In the genomic region with DNA sequence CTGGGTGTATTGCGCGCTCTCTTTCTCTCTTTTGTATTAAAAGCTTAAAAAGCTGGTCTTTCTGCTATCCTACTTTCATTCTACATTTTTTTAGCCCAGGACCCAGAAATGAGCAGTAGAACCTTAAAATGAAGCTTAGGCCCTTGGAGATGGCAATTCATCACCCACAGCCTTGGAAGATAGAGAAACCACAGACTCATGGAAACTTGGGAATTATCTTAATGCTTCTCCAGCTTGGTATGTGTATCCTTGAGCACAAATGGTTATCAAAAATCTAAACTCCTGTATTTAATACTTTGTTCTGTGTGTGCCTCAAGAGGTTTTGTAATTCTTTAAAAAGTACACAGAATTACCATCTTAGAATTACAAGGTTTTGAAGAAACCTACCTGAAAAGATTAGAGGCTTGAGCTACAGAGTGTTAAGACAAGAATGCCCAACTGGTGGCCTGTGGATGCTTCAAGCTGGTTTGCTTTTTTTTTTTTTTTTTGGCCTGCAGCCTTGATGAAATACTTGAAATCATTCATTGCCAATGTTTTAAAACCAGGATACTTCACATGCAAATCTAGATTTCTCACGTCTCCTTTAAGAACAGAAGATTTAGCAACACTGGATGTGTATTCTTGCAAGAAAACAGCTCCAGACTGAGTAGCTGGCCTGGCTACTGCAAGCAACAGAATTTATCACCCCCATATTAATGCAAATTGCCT, we compare ENCODE assay signal across 14 cellular contexts.
A peak's percentile ranks its signal among the peaks of the same experiment; 100 is the strongest.
DNase-seq lines count a peak whose midpoint lies in the region; ATAC-seq and TF ChIP-seq lines count a peak whose summit lies in the region.
"Had no signal": no experiment of that assay in that cellular context is flagged by ENCODE, and none has a peak within 500 bp of the region (broad histone marks: within the 10 kb centered on the region; RNA-seq: fewer than 3 reads in every experiment).

No MANE protein-coding gene starts in this region.

- no peak for TF ChIP-seq POLR2A in esophagus muscularis mucosa (IDR thresholded peaks at IDR 0.05; ENCODE audit: low read depth)

- peak overlapping the region; percentile 40 to 74 (median 68) for H3K27ac ChIP-seq in esophagus muscularis mucosa (replicated peaks in 1 of 4)
- no peak overlapping the region for H3K27ac ChIP-seq in right atrium auricular region
- H3K27ac ChIP-seq: upper lobe of right lung had no signal

- H3K9me3 ChIP-seq in esophagus muscularis mucosa (no peaks in the 10 kb centered on the region), right atrium auricular region (no peaks in the 10 kb centered on the region)
- H3K9me3 ChIP-seq: Peyer's patch, upper lobe of right lung had no signal

- H3K4me1 ChIP-seq in esophagus muscularis mucosa, result peaks cover 33 to 100% (median 96%) of the 10 kb centered on the region in 4 donors
- peaks cover 0 to 33% of the 10 kb centered on the region in 2 donors for H3K4me1 ChIP-seq in right atrium auricular region

- POLR2A ChIA-PET in activated CD4-positive, alpha-beta memory T cell treated with anti-CD3 and anti-CD28 coated beads for 36 hours (lab: Charles Lee), result interaction anchor here (1.2 kb wide), 1 partner anchor 83 kb away, joined by 3 read pairs; no protein-coding TSS in a partner anchor
- POLR2A ChIA-PET in activated CD4-positive, alpha-beta memory T cell treated with anti-CD3 and anti-CD28 coated beads, Interleukin-2, amount 10 ng/mL, durations not matched to agents 7 days and 5 days (lab: Charles Lee), result interaction anchor here (1.3 to 15.6 kb wide), 2 partner anchors 22 to 1424 kb away, joined by 3 to 353 read pairs; a partner anchor contains a TSS

- no peaks in the 10 kb centered on the region for H3K36me3 ChIP-seq in esophagus muscularis mucosa
- no peaks in the 10 kb centered on the region for H3K36me3 ChIP-seq in right atrium auricular region
- H3K36me3 ChIP-seq: Peyer's patch, upper lobe of right lung had no signal

- no peaks in the 10 kb centered on the region for H3K36me3 Mint-ChIP-seq in activated CD4-positive, alpha-beta memory T cell treated with anti-CD3 and anti-CD28 coated beads for 36 hours
- peaks cover 43% of the 10 kb centered on the region for H3K36me3 Mint-ChIP-seq in activated CD4-positive, alpha-beta memory T cell treated with anti-CD3 and anti-CD28 coated beads, Interleukin-2, amount 10 ng/mL, durations not matched to agents 7 days and 5 days (ENCODE audit: low read depth)
- peaks cover 12% of the 10 kb centered on the region for H3K36me3 Mint-ChIP-seq in stimulated activated memory B cell treated with anti-CD40 and anti-IgM and Interleukin-4, amounts not matched to agents 10 μg/mL and 1 μg/mL and 100 μg/mL, for 72 hours

- 75% methylated on average over 3 of the region's 3 CpGs for WGBS in esophagus muscularis mucosa

- TF ChIP-seq EP300 in esophagus muscularis mucosa (IDR thresholded peaks at IDR 0.05), result no peak

- no peak overlapping the region for H3K4me3 ChIP-seq in esophagus muscularis mucosa
- no peak overlapping the region for H3K4me3 ChIP-seq in right atrium auricular region
- H3K4me3 ChIP-seq: Peyer's patch, upper lobe of right lung had no signal

- intact Hi-C loops in activated CD4-positive, alpha-beta memory T cell treated with anti-CD3 and anti-CD28 coated beads for 36 hours (cut with micrococcal nuclease), result loop anchor here (2.0 to 10.0 kb wide), 2 partner anchors 51 to 151 kb away; no protein-coding TSS in a partner anchor
- intact Hi-C loops in esophagus muscularis mucosa (cut with DNase I), result loop anchor here (5.0 kb wide), 1 partner anchor 102 kb away; no protein-coding TSS in a partner anchor

- H3K27ac Mint-ChIP-seq in activated CD4-positive, alpha-beta memory T cell treated with anti-CD3 and anti-CD28 coated beads for 36 hours, result peak overlapping the region; percentile 23
- H3K27ac Mint-ChIP-seq in activated CD4-positive, alpha-beta memory T cell treated with anti-CD3 and anti-CD28 coated beads, Interleukin-2, amount 10 ng/mL, durations not matched to agents 7 days and 5 days, result no peak overlapping the region
- peak overlapping the region; percentile 97 for H3K27ac Mint-ChIP-seq in stimulated activated memory B cell treated with anti-CD40 and anti-IgM and Interleukin-4, amounts not matched to agents 10 μg/mL and 1 μg/mL and 100 μg/mL, for 72 hours
- H3K27ac Mint-ChIP-seq: nephron progenitor cell had no signal

- no peaks in the 10 kb centered on the region for H3K9me3 Mint-ChIP-seq in activated CD4-positive, alpha-beta memory T cell treated with anti-CD3 and anti-CD28 coated beads for 36 hours
- peaks cover 2% of the 10 kb centered on the region for H3K9me3 Mint-ChIP-seq in activated CD4-positive, alpha-beta memory T cell treated with anti-CD3 and anti-CD28 coated beads, Interleukin-2, amount 10 ng/mL, durations not matched to agents 7 days and 5 days
- H3K9me3 Mint-ChIP-seq in stimulated activated memory B cell treated with anti-CD40 and anti-IgM and Interleukin-4, amounts not matched to agents 10 μg/mL and 1 μg/mL and 100 μg/mL, for 72 hours, result peaks cover 2% of the 10 kb centered on the region
- H3K9me3 Mint-ChIP-seq: nephron progenitor cell had no signal

- peak; percentile 6; the same call in 2 of the 3 replicates for ATAC-seq in SK-N-SH treated with all-trans-retinoic acid at 6 μM for 48 hours
- ATAC-seq in stimulated activated memory B cell treated with anti-CD40 and anti-IgM and Interleukin-4, amounts not matched to agents 10 μg/mL and 1 μg/mL and 100 μg/mL, for 72 hours, result no peak
- ATAC-seq: upper lobe of right lung had no signal

- H3K4me3 Mint-ChIP-seq in activated CD4-positive, alpha-beta memory T cell treated with anti-CD3 and anti-CD28 coated beads for 36 hours, result no peak overlapping the region
- H3K4me3 Mint-ChIP-seq in activated CD4-positive, alpha-beta memory T cell treated with anti-CD3 and anti-CD28 coated beads, Interleukin-2, amount 10 ng/mL, durations not matched to agents 7 days and 5 days, result no peak overlapping the region
- no peak overlapping the region for H3K4me3 Mint-ChIP-seq in stimulated activated memory B cell treated with anti-CD40 and anti-IgM and Interleukin-4, amounts not matched to agents 10 μg/mL and 1 μg/mL and 100 μg/mL, for 72 hours
- H3K4me3 Mint-ChIP-seq: nephron progenitor cell had no signal

- TF ChIP-seq CTCF in esophagus muscularis mucosa (IDR thresholded peaks at IDR 0.05), result no peak
- TF ChIP-seq CTCF in right atrium auricular region (IDR thresholded peaks at IDR 0.05), result no peak

- no peaks in the 10 kb centered on the region for H3K27me3 Mint-ChIP-seq in activated CD4-positive, alpha-beta memory T cell treated with anti-CD3 and anti-CD28 coated beads for 36 hours
- no peaks in the 10 kb centered on the region for H3K27me3 Mint-ChIP-seq in activated CD4-positive, alpha-beta memory T cell treated with anti-CD3 and anti-CD28 coated beads, Interleukin-2, amount 10 ng/mL, durations not matched to agents 7 days and 5 days
- no peaks in the 10 kb centered on the region for H3K27me3 Mint-ChIP-seq in stimulated activated memory B cell treated with anti-CD40 and anti-IgM and Interleukin-4, amounts not matched to agents 10 μg/mL and 1 μg/mL and 100 μg/mL, for 72 hours

- in situ Hi-C loops in G401 (cut with HindIII; ENCODE audit: low sequenced_read_pairs), result no loop called here

- CTCF ChIA-PET in activated CD4-positive, alpha-beta memory T cell treated with anti-CD3 and anti-CD28 coated beads for 36 hours (lab: Charles Lee), result interaction anchor here (1.1 kb wide), 1 partner anchor 50 kb away, joined by 3 read pairs; no protein-coding TSS in a partner anchor
- CTCF ChIA-PET in activated CD4-positive, alpha-beta memory T cell treated with anti-CD3 and anti-CD28 coated beads, Interleukin-2, amount 10 ng/mL, durations not matched to agents 7 days and 5 days (lab: Charles Lee), result interaction anchor here (1.2 to 2.4 kb wide), 5 partner anchors 18 to 103 kb away, joined by 3 to 7 read pairs (median 4); no protein-coding TSS in a partner anchor

- H3K27me3 ChIP-seq in esophagus muscularis mucosa (no peaks in the 10 kb centered on the region), right atrium auricular region (no peaks in the 10 kb centered on the region)
- H3K27me3 ChIP-seq: Peyer's patch, upper lobe of right lung had no signal

- DNase-seq in activated CD4-positive, alpha-beta memory T cell treated with anti-CD3 and anti-CD28 coated beads for 36 hours, result no peak
- no peak for DNase-seq in activated CD4-positive, alpha-beta memory T cell treated with anti-CD3 and anti-CD28 coated beads, Interleukin-2, amount 10 ng/mL, durations not matched to agents 7 days and 5 days
- DNase-seq in esophagus muscularis mucosa (ENCODE audit: extremely low spot score), result no peak
- DNase-seq in G401 (ENCODE audit: low spot score), result no peak
- DNase-seq in right atrium auricular region (ENCODE audit: low spot score), result no peak
- no peak for DNase-seq in RKO (ENCODE audit: low spot score)
- DNase-seq: EL, islet precursor cell, NCI-H226, nephron progenitor cell, upper lobe of right lung had no signal

- H3K4me1 Mint-ChIP-seq in activated CD4-positive, alpha-beta memory T cell treated with anti-CD3 and anti-CD28 coated beads for 36 hours (ENCODE audit: low read depth), result peaks cover 95% of the 10 kb centered on the region
- peaks cover 96% of the 10 kb centered on the region for H3K4me1 Mint-ChIP-seq in activated CD4-positive, alpha-beta memory T cell treated with anti-CD3 and anti-CD28 coated beads, Interleukin-2, amount 10 ng/mL, durations not matched to agents 7 days and 5 days
- peaks cover 81% of the 10 kb centered on the region for H3K4me1 Mint-ChIP-seq in stimulated activated memory B cell treated with anti-CD40 and anti-IgM and Interleukin-4, amounts not matched to agents 10 μg/mL and 1 μg/mL and 100 μg/mL, for 72 hours

TF ChIP-seq in SK-N-SH treated with all-trans-retinoic acid at 6 μM for 48 hours, 23 proteins besides CTCF, POLR2A, EP300 and RAD21:
- TF ChIP-seq ZC3H10 (CRISPR knock-in tag; IDR thresholded peaks at IDR 0.05), result no peak
- TF ChIP-seq TOX (CRISPR knock-in tag; IDR thresholded peaks at IDR 0.05; ENCODE audit: borderline replicate concordance), result no peak
- no peak for TF ChIP-seq ZFP30 (CRISPR knock-in tag; IDR thresholded peaks at IDR 0.05)
- TF ChIP-seq, protein P1, sequence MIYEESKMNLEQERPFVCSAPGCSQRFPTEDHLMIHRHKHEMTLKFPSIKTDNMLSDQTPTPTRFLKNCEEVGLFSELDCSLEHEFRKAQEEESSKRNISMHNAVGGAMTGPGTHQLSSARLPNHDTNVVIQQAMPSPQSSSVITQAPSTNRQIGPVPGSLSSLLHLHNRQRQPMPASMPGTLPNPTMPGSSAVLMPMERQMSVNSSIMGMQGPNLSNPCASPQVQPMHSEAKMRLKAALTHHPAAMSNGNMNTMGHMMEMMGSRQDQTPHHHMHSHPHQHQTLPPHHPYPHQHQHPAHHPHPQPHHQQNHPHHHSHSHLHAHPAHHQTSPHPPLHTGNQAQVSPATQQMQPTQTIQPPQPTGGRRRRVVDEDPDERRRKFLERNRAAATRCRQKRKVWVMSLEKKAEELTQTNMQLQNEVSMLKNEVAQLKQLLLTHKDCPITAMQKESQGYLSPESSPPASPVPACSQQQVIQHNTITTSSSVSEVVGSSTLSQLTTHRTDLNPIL (CRISPR knock-in tag; IDR thresholded peaks at IDR 0.05; ENCODE audit: low read depth), result no peak

Comparison
In these comparisons a context has a peak if more than half of its experiments do, and no peak if none do; other contexts are left out.
1. H3K27ac ChIP-seq: peak in esophagus muscularis mucosa (4 of 4); none in right atrium auricular region (0 of 2).